In the genomic region with DNA sequence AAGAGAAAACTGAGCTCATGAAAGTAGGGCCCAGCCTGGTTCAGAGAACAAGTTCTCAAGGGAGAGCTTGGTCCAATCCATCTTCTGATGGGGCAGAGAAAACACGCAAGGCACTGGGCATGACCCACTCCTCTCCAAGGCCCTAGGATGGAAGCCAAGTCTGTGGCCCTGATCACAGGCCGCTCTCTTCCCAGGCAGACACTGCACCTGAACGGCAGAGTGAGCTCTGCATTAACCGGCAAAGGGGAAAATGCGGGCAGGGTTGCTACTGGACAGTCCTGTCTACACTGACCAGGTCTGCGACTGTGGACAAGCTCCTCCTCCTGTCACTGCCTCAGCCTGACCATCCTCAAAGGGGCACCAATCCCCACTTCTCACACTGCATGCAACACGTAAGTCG, we compare ENCODE assay signal across 11 cellular contexts.
"Had no signal": no experiment of that assay in that cellular context is flagged by ENCODE, and none has a peak within 500 bp of the region (broad histone marks: within the 10 kb centered on the region; RNA-seq: fewer than 3 reads in every experiment).

No MANE protein-coding gene starts in this region.

- DNase-seq: activated CD4-positive, CD25-positive, alpha-beta regulatory T cell; activated CD8-positive, alpha-beta memory T cell treated with anti-CD3 and anti-CD28 coated beads, Interleukin-2, amount 10 ng/mL, durations not matched to agents 7 days and 5 days; activated gamma-delta T cell treated with Interleukin-2 at 50 U/mL for 16 hours; activated T-cell treated with anti-CD3 and anti-CD28 coated beads, Interleukin-2, amount 50 U/mL, for 48 hours; mucosa of descending colon; stimulated activated CD4-positive, alpha-beta T cell treated with anti-CD3 and anti-CD28 coated beads, Interleukin-2, amount 100 ng/mL, for 48 hours; stimulated activated naive CD8-positive, alpha-beta T cell treated with anti-CD3 and anti-CD28 coated beads, Interleukin-15, amount 100 ng/mL, for 72 hours; testis had no signal

- H3K27ac ChIP-seq: cardiac muscle cell, esophagus muscularis mucosa, testis had no signal

- H3K9me3 Mint-ChIP-seq: nephron; stimulated activated naive CD8-positive, alpha-beta T cell treated with anti-CD3 and anti-CD28 coated beads, Interleukin-15, amount 100 ng/mL, for 72 hours had no signal

- H3K27me3 ChIP-seq: cardiac muscle cell, esophagus muscularis mucosa, testis had no signal

- H3K27ac Mint-ChIP-seq: activated CD8-positive, alpha-beta memory T cell treated with anti-CD3 and anti-CD28 coated beads, Interleukin-2, amount 10 ng/mL, durations not matched to agents 7 days and 5 days; nephron had no signal

- H3K27me3 Mint-ChIP-seq: activated CD8-positive, alpha-beta memory T cell treated with anti-CD3 and anti-CD28 coated beads, Interleukin-2, amount 10 ng/mL, durations not matched to agents 7 days and 5 days; stimulated activated naive CD8-positive, alpha-beta T cell treated with anti-CD3 and anti-CD28 coated beads, Interleukin-15, amount 100 ng/mL, for 72 hours had no signal

- H3K4me3 Mint-ChIP-seq: activated CD8-positive, alpha-beta memory T cell treated with anti-CD3 and anti-CD28 coated beads, Interleukin-2, amount 10 ng/mL, durations not matched to agents 7 days and 5 days; nephron had no signal

- H3K9me3 ChIP-seq: esophagus muscularis mucosa, mucosa of descending colon, testis had no signal

- H3K4me1 ChIP-seq: testis had no signal

- ATAC-seq: activated CD8-positive, alpha-beta memory T cell treated with anti-CD3 and anti-CD28 coated beads, Interleukin-2, amount 10 ng/mL, durations not matched to agents 7 days and 5 days; mucosa of descending colon; stimulated activated naive CD8-positive, alpha-beta T cell treated with anti-CD3 and anti-CD28 coated beads, Interleukin-15, amount 100 ng/mL, for 72 hours had no signal

- H3K4me3 ChIP-seq: cardiac muscle cell, esophagus muscularis mucosa, mucosa of descending colon, testis had no signal
